9 cellular contexts compared by ENCODE assay signal in genomic region chr1:209808059-209808494, GRCh38. TPM values are rescaled to one million over a fixed set of nuclear protein-coding genes. Genes with fewer than 3 reads are reported as not detected.
DNase-seq lines count a peak whose midpoint lies in the region; ATAC-seq, FAIRE-seq and TF ChIP-seq lines count a peak whose summit lies in the region.
"Had no signal": no experiment of that assay in that cellular context is flagged by ENCODE, and none has a peak within 500 bp of the region (broad histone marks: within the 10 kb centered on the region; RNA-seq: fewer than 3 reads in every experiment).

No MANE protein-coding gene starts in this region.

- no peak overlapping the region for H3K4me3 ChIP-seq in fibroblast of pulmonary artery (replicated peaks; ENCODE audit: low read depth, low read length)
- no peak overlapping the region for H3K4me3 ChIP-seq in pancreas

- peak; percentile 78 for FAIRE-seq in RCC 7860 (lab: Jason Lieb, UNC)
- FAIRE-seq in GM12892 (lab: Jason Lieb, UNC): no peak
- FAIRE-seq in pancreas (lab: Jason Lieb, UNC): no peak
- FAIRE-seq: H1 had no signal

- DNase-seq in HS-27A (ENCODE audit: low read depth): peak; percentile 81
- peak; percentile 85 for DNase-seq in RCC 7860 (ENCODE audit: low spot score)
- DNase-seq in fibroblast of pulmonary artery (ENCODE audit: low read depth): peak; percentile 97
- peak; percentile 80 for DNase-seq in smooth muscle cell of the brain vasculature (ENCODE audit: low read depth, low spot score)
- no peak for DNase-seq in anterior cingulate cortex (lab: John Stamatoyannopoulos, UW)
- DNase-seq in GM12892 (ENCODE audit: insufficient read length): no peak
- DNase-seq in pancreas: no peak

- no peaks in the 10 kb centered on the region for H3K9me3 ChIP-seq in pancreas

- H3K27me3 ChIP-seq in pancreas: no peaks in the 10 kb centered on the region

- intact Hi-C loops in pancreas (cut with DNase I): no loop called here

- TF ChIP-seq CTCF in fibroblast of pulmonary artery (IDR thresholded peaks at IDR 0.05; ENCODE audit: low read length, missing control alignments): no peak
- no peak for TF ChIP-seq CTCF in pancreas (IDR thresholded peaks at IDR 0.05)

- TF ChIP-seq POLR2A in GM12892 (IDR thresholded peaks at IDR 0.05; ENCODE audit: low read depth, low read length): no peak

- no peaks in the 10 kb centered on the region for H3K36me3 ChIP-seq in pancreas

- peaks cover 6 to 17% (median 15%) of the 10 kb centered on the region in 3 donors for H3K4me1 ChIP-seq in pancreas

- ATAC-seq in GM21717 (IDR thresholded peaks at IDR 0.05; ENCODE audit: unreplicated experiment): no peak
- no peak for ATAC-seq in pancreas

- no peak overlapping the region for H3K27ac ChIP-seq in pancreas

RNA-seq across cellular contexts. Expression of gene IRF6, which starts 2.1 kb away (rescaled TPM):
- polyA plus RNA-seq in GM12892 (2012; ENCODE audit: missing spikeins): 1.2 TPM
- total RNA-seq in pancreas: 10 to 100 TPM; 17.3 to 36.8 (median 22.0) TPM
- 10 to 100 TPM in 1 of 2 donors, 1 to 10 TPM in 1; 7.7 to 13.1 TPM for polyA plus RNA-seq in pancreas

RNA-seq across cellular contexts. Expression of gene UTP25, which starts 19.7 kb away (rescaled TPM):
- 4.0 TPM for polyA plus RNA-seq in GM12892 (2012; ENCODE audit: missing spikeins)
- 1 to 10 TPM; 2.4 to 4.4 (median 3.7) TPM for total RNA-seq in pancreas
- 1 to 10 TPM in 1 of 2 donors, under 1 TPM in 1; 0.95 to 1.9 TPM for polyA plus RNA-seq in pancreas

RNA-seq across cellular contexts. Expression of gene C1orf74, which starts 23.7 kb away (rescaled TPM):
- polyA plus RNA-seq in GM12892 (2012; ENCODE audit: missing spikeins): 2.7 TPM
- total RNA-seq in pancreas: 1 to 10 TPM in 1 of 6 donors, under 1 TPM in 5; 0.39 to 1.2 (median 0.78) TPM
- under 1 TPM; 0.80 to 0.92 TPM for polyA plus RNA-seq in pancreas

RNA-seq across cellular contexts. Expression of gene TRAF3IP3, which starts 52.2 kb away (rescaled TPM):
- 96.9 TPM for polyA plus RNA-seq in GM12892 (2012; ENCODE audit: missing spikeins)
- 1 to 10 TPM in 4 of 6 donors, under 1 TPM in 2; 0.42 to 5.5 (median 1.5) TPM for total RNA-seq in pancreas
- 1 to 10 TPM in 1 of 2 donors, under 1 TPM in 1; 0.68 to 1.4 TPM for polyA plus RNA-seq in pancreas
- total RNA-seq: H1 had no signal
- polyA plus RNA-seq: H1 had no signal

Comparison
In these comparisons a context has a peak if more than half of its experiments do, and no peak if none do; other contexts are left out.
1. DNase-seq: peak in HS-27A (single experiment), RCC 7860 (single experiment), fibroblast of pulmonary artery (single experiment) and smooth muscle cell of the brain vasculature (single experiment); none in anterior cingulate cortex (0 of 58), GM12892 (single experiment) and pancreas (0 of 6).